ENCODE assay signal across 8 cellular contexts in the genomic region with DNA sequence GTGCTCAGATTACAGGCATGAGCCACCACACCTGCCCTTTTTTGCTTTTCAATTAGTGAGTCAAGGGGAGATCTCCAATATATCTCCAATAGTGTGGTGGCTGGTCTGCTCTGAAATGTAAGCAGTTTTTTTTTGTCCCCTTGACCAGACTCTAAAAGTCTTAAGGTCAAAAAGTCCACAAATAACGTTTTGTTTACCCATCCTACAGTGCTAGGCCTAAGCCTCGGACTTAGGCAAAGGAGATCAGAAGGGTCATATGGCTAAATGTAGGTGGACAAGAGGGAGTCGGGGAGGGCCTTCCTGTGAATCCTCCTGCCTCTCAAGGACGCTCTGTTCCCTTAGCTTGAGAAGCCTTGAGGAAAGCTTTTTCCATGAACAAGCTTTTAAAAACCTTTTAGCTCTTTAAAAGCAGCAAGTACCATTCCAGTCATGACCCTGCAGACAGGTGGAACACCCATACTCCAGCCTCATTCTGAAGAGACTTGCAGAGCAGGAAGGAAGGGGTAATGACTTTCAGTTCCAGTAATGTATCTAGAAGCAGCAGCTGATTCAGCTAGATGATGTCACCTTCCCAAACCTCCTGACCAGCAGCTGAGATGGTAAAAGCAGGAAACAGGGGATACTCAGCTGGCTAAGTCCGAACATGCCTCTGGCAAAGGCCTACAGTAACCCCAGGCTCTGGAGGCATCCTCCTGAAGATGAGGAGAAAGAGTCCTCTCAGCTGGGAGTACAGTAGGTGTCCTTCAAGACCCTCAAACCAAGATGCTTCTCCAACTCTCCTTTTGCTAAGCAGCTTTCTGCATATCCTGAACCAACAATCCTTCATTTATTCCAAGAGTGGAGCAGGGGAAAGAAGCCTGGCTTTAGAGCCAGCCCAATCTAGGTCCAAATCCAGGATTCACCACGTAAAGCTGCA. TPM values are rescaled to one million over a fixed set of nuclear protein-coding genes. Genes with fewer than 3 reads are reported as not detected.
DNase-seq lines count a peak whose midpoint lies in the region; ATAC-seq and TF ChIP-seq lines count a peak whose summit lies in the region.

No MANE protein-coding gene starts in this region.

- H3K27me3 ChIP-seq in CD4-positive, alpha-beta memory T cell (ENCODE audit: insufficient read depth, low read length): no peaks in the 10 kb centered on the region

- H3K4me3 Mint-ChIP-seq in CD4-positive, alpha-beta memory T cell: peak overlapping the region in 4 of 8 donors; percentile 11 to 71 (median 38)
- peak overlapping the region; percentile 52 for H3K4me3 Mint-ChIP-seq in MCF 10A (ENCODE audit: unreplicated experiment)
- H3K4me3 Mint-ChIP-seq in stimulated activated naive CD8-positive, alpha-beta T cell treated with anti-CD3 and anti-CD28 coated beads, Interleukin-15, amount 100 ng/mL, for 72 hours: peak overlapping the region; percentile 53 to 65

- peaks cover 58% of the 10 kb centered on the region for H3K4me1 ChIP-seq in CD4-positive, alpha-beta memory T cell (ENCODE audit: insufficient read depth, low read length)

- ATAC-seq in GM18907 (IDR thresholded peaks at IDR 0.05; ENCODE audit: unreplicated experiment) (peak; percentile 95), HG03095 (IDR thresholded peaks at IDR 0.05; ENCODE audit: unreplicated experiment) (peak; percentile 97)
- ATAC-seq in stimulated activated naive CD8-positive, alpha-beta T cell treated with anti-CD3 and anti-CD28 coated beads, Interleukin-15, amount 100 ng/mL, for 72 hours: peak; percentile 93

- no peaks in the 10 kb centered on the region for H3K9me3 ChIP-seq in CD4-positive, alpha-beta memory T cell (ENCODE audit: control insufficient read depth in 1 of 2, low read length in 2 of 2)

- H3K9me3 Mint-ChIP-seq in CD4-positive, alpha-beta memory T cell: no peaks in the 10 kb centered on the region
- no peaks in the 10 kb centered on the region for H3K9me3 Mint-ChIP-seq in MCF 10A (ENCODE audit: unreplicated experiment)
- no peaks in the 10 kb centered on the region for H3K9me3 Mint-ChIP-seq in stimulated activated naive CD8-positive, alpha-beta T cell treated with anti-CD3 and anti-CD28 coated beads, Interleukin-15, amount 100 ng/mL, for 72 hours

- no peak for DNase-seq in CD4-positive, alpha-beta memory T cell
- peak; percentile 52 for DNase-seq in NOMO-1 treated with DMSO at 0.1 percent for 48 hours (lab: John Stamatoyannopoulos, UW; ENCODE audit: unreplicated experiment)
- DNase-seq in MCF 10A (ENCODE audit: unreplicated experiment): peak; percentile 76
- DNase-seq in kidney tubule cell (ENCODE audit: low spot score): peak; percentile 97
- peak in 1 of 2 donors; percentile 28 for DNase-seq in stimulated activated naive CD8-positive, alpha-beta T cell treated with anti-CD3 and anti-CD28 coated beads, Interleukin-15, amount 100 ng/mL, for 72 hours
- DNase-seq in activated effector memory CD4-positive, alpha-beta T cell treated with anti-CD3 and anti-CD28 coated beads, Interleukin-2, amount 50 U/mL, for 16 hours: no peak

- H3K4me3 ChIP-seq in CD4-positive, alpha-beta memory T cell (ENCODE audit: low read length in 2 of 2): no peak overlapping the region

- intact Hi-C loops in CD4-positive, alpha-beta memory T cell (cut with micrococcal nuclease): no loop called here
- intact Hi-C loops in MCF 10A (cut with micrococcal nuclease): loop anchor here (1.0 kb wide), 1 partner anchor 23 kb away; the partner anchor contains the start of gene BCL2L1

- peaks cover 23 to 29% of the 10 kb centered on the region in 2 donors for H3K36me3 Mint-ChIP-seq in CD4-positive, alpha-beta memory T cell
- H3K36me3 Mint-ChIP-seq in MCF 10A (ENCODE audit: insufficient read depth, unreplicated experiment): peaks cover 36% of the 10 kb centered on the region

- BruUV-seq in MCF 10A (replicated peaks; lab: Mats Ljungman, UMichigan): TSS peak; percentile 87

- H3K27ac Mint-ChIP-seq in CD4-positive, alpha-beta memory T cell: peak overlapping the region; percentile 66 to 84 (median 81)
- peak overlapping the region; percentile 97 for H3K27ac Mint-ChIP-seq in MCF 10A (ENCODE audit: low read depth, unreplicated experiment)
- H3K27ac Mint-ChIP-seq in stimulated activated naive CD8-positive, alpha-beta T cell treated with anti-CD3 and anti-CD28 coated beads, Interleukin-15, amount 100 ng/mL, for 72 hours: peak overlapping the region; percentile 64 to 92

- H3K27ac ChIP-seq in CD4-positive, alpha-beta memory T cell (ENCODE audit: low read depth, low read length): peak overlapping the region; percentile 6

- no peak for TF ChIP-seq CTCF in MCF 10A (IDR thresholded peaks at IDR 0.05; ENCODE audit: unreplicated experiment)

- no peaks in the 10 kb centered on the region for H3K27me3 Mint-ChIP-seq in CD4-positive, alpha-beta memory T cell
- no peaks in the 10 kb centered on the region for H3K27me3 Mint-ChIP-seq in MCF 10A (ENCODE audit: insufficient read depth, unreplicated experiment)
- no peaks in the 10 kb centered on the region for H3K27me3 Mint-ChIP-seq in stimulated activated naive CD8-positive, alpha-beta T cell treated with anti-CD3 and anti-CD28 coated beads, Interleukin-15, amount 100 ng/mL, for 72 hours

- POLR2A ChIA-PET in CD4-positive, alpha-beta memory T cell (lab: Charles Lee; ENCODE audit: partially characterized antibody): interaction anchor here (1.1 to 2.3 kb wide), 4 partner anchors 12 to 25 kb away, joined by 5 to 10 read pairs (median 6); partner anchors contain the start of gene BCL2L1
- POLR2A ChIA-PET in MCF 10A (lab: Yijun Ruan, JAX): interaction anchor here (0.7 to 13.9 kb wide), 17 partner anchors 8 to 138 kb away, joined by 3 to 238 read pairs (median 6); partner anchors contain the start of genes BCL2L1, ID1 and TPX2

- CTCF ChIA-PET in CD4-positive, alpha-beta memory T cell (lab: Charles Lee; ENCODE audit: partially characterized antibody): interaction anchor here (0.9 to 3.6 kb wide), 6 partner anchors 23 to 86 kb away, joined by 3 to 23 read pairs (median 4); partner anchors contain the start of gene BCL2L1
- CTCF ChIA-PET in MCF 10A (lab: Yijun Ruan, JAX): interaction anchor here (0.7 to 21.5 kb wide), 19 partner anchors 10 to 137 kb away, joined by 3 to 429 read pairs (median 5); partner anchors contain the start of genes BCL2L1 and ID1

- peaks cover 42 to 68% (median 53%) of the 10 kb centered on the region in 4 donors for H3K4me1 Mint-ChIP-seq in CD4-positive, alpha-beta memory T cell
- peaks cover 55% of the 10 kb centered on the region for H3K4me1 Mint-ChIP-seq in MCF 10A (ENCODE audit: insufficient read depth, unreplicated experiment)
- peaks cover 88% of the 10 kb centered on the region for H3K4me1 Mint-ChIP-seq in stimulated activated naive CD8-positive, alpha-beta T cell treated with anti-CD3 and anti-CD28 coated beads, Interleukin-15, amount 100 ng/mL, for 72 hours

- no peaks in the 10 kb centered on the region for H3K36me3 ChIP-seq in CD4-positive, alpha-beta memory T cell (ENCODE audit: insufficient read depth, low read length)

RNA-seq across cellular contexts. Expression of gene BCL2L1, which starts 23.6 kb away (rescaled TPM):
- 10 to 100 TPM; 20.3 to 20.8 TPM for total RNA-seq in CD4-positive, alpha-beta memory T cell
- 10 to 100 TPM; 22.8 to 26.1 TPM for polyA plus RNA-seq in CD4-positive, alpha-beta memory T cell
- 139 and 156 TPM in 2 replicates for total RNA-seq in MCF 10A (2022)

RNA-seq across cellular contexts. Expression of gene TPX2, which starts 40.0 kb away (rescaled TPM):
- under 1 TPM; 0.30 to 0.44 TPM for total RNA-seq in CD4-positive, alpha-beta memory T cell
- under 1 TPM; 0.76 to 0.85 TPM for polyA plus RNA-seq in CD4-positive, alpha-beta memory T cell
- total RNA-seq in MCF 10A (2022): 45.3 and 79.6 TPM in 2 replicates

Comparison
In these comparisons a context has a peak if more than half of its experiments do, and no peak if none do; other contexts are left out.
1. DNase-seq: peak in NOMO-1 treated with DMSO at 0.1 percent for 48 hours (single experiment), MCF 10A (single experiment) and kidney tubule cell (single experiment); none in CD4-positive, alpha-beta memory T cell (0 of 5) and activated effector memory CD4-positive, alpha-beta T cell treated with anti-CD3 and anti-CD28 coated beads, Interleukin-2, amount 50 U/mL, for 16 hours (single experiment).
2. RNA of gene TPX2, which starts 40.0 kb away (total RNA-seq): 45.3 to 79.6 TPM in MCF 10A; 0.30 to 0.44 TPM in CD4-positive, alpha-beta memory T cell; every median in the first group is over 10 times any median in the second.
3. Peak in every context shown above with its lines, with median percentiles within 50 percentile points of each other: H3K27ac Mint-ChIP-seq and ATAC-seq.